ENCODE assay signal across 1 cellular context in the genomic region with DNA sequence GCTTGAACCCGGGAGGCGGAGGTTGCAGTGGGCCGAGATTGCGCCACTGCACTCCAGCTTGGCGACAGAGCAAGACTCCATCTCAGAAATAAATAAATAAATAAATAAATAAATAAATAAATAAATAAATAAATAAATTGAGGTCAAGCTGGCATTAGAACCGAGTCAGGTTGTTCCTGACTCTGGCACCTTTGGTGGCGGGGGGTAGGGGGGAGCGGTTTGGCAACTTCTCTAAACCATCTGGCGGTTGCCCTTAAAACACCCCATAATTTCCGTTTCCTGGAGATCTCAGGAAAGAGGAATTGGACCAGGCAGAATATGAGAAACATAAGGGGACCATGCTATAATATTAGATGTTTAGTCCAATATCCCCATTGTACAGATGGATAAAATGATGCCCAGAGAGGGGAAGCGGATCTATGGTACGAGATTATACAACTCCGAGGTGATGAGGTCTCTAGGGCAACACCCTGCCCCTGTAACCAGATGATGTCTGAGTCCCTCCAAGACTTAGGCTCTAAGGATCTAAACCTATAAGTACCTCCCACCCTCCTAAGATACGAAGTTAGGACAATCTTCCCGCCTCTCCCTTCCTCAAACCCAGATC.
A peak's percentile ranks its signal among the peaks of the same experiment; 100 is the strongest.
TF ChIP-seq lines count a peak whose summit lies in the region.

No MANE protein-coding gene starts in this region.

TF ChIP-seq in K562, 482 proteins besides CTCF, POLR2A, EP300 and RAD21 (continued from another document):
- TF ChIP-seq SMARCB1 (IDR thresholded peaks at IDR 0.05; ENCODE audit: insufficient read length, low read depth) (no peak), RERE (CRISPR knock-in tag; IDR thresholded peaks at IDR 0.05; ENCODE audit: borderline replicate concordance) (no peak), NEUROD1 (IDR thresholded peaks at IDR 0.05; ENCODE audit: borderline replicate concordance, low read depth, low read length, partially characterized antibody) (no peak), XRCC4 (IDR thresholded peaks at IDR 0.05; ENCODE audit: extremely low read depth, insufficient read depth, insufficient read length) (no peak), BHLHE40 (IDR thresholded peaks at IDR 0.05; ENCODE audit: low read length) (no peak), ZNF589 (CRISPR knock-in tag; IDR thresholded peaks at IDR 0.05; ENCODE audit: low read depth) (no peak), RBM34 (IDR thresholded peaks at IDR 0.05; ENCODE audit: borderline replicate concordance, insufficient read depth, low read length) (no peak), SRSF1 (IDR thresholded peaks at IDR 0.05; ENCODE audit: low read depth, low read length) (no peak), BCOR (IDR thresholded peaks at IDR 0.05) (peak; percentile 91), NRF1 (conservative IDR thresholded peaks at IDR 0.05 in 1 of 2, IDR thresholded peaks at IDR 0.05 in 1 of 2) (no peak), TRIM28 (IDR thresholded peaks at IDR 0.05) (no peak), ZNF3 (CRISPR knock-in tag; IDR thresholded peaks at IDR 0.05) (no peak), ZNF507 (tag; conservative IDR thresholded peaks at IDR 0.05) (no peak), SRSF9 (IDR thresholded peaks at IDR 0.05; ENCODE audit: borderline replicate concordance, low read depth, low read length) (no peak), KDM1A (IDR thresholded peaks at IDR 0.05) (peak in 1 of 2 experiments; percentile 3), PHB2 (IDR thresholded peaks at IDR 0.05; ENCODE audit: low read depth) (0 out of 2 replicates have a peak, but pooled peaks have one; percentile 20), ZNF224 (CRISPR knock-in tag; IDR thresholded peaks at IDR 0.05) (no peak), ZC3H11A (IDR thresholded peaks at IDR 0.05; ENCODE audit: low read depth, low read length) (peak; percentile 87; the same call in 1 of the 2 replicates), ATF7 (IDR thresholded peaks at IDR 0.05) (no peak), PTBP1 (IDR thresholded peaks at IDR 0.05; ENCODE audit: low read depth, low read length) (no peak)
- TF ChIP-seq, protein P1, sequence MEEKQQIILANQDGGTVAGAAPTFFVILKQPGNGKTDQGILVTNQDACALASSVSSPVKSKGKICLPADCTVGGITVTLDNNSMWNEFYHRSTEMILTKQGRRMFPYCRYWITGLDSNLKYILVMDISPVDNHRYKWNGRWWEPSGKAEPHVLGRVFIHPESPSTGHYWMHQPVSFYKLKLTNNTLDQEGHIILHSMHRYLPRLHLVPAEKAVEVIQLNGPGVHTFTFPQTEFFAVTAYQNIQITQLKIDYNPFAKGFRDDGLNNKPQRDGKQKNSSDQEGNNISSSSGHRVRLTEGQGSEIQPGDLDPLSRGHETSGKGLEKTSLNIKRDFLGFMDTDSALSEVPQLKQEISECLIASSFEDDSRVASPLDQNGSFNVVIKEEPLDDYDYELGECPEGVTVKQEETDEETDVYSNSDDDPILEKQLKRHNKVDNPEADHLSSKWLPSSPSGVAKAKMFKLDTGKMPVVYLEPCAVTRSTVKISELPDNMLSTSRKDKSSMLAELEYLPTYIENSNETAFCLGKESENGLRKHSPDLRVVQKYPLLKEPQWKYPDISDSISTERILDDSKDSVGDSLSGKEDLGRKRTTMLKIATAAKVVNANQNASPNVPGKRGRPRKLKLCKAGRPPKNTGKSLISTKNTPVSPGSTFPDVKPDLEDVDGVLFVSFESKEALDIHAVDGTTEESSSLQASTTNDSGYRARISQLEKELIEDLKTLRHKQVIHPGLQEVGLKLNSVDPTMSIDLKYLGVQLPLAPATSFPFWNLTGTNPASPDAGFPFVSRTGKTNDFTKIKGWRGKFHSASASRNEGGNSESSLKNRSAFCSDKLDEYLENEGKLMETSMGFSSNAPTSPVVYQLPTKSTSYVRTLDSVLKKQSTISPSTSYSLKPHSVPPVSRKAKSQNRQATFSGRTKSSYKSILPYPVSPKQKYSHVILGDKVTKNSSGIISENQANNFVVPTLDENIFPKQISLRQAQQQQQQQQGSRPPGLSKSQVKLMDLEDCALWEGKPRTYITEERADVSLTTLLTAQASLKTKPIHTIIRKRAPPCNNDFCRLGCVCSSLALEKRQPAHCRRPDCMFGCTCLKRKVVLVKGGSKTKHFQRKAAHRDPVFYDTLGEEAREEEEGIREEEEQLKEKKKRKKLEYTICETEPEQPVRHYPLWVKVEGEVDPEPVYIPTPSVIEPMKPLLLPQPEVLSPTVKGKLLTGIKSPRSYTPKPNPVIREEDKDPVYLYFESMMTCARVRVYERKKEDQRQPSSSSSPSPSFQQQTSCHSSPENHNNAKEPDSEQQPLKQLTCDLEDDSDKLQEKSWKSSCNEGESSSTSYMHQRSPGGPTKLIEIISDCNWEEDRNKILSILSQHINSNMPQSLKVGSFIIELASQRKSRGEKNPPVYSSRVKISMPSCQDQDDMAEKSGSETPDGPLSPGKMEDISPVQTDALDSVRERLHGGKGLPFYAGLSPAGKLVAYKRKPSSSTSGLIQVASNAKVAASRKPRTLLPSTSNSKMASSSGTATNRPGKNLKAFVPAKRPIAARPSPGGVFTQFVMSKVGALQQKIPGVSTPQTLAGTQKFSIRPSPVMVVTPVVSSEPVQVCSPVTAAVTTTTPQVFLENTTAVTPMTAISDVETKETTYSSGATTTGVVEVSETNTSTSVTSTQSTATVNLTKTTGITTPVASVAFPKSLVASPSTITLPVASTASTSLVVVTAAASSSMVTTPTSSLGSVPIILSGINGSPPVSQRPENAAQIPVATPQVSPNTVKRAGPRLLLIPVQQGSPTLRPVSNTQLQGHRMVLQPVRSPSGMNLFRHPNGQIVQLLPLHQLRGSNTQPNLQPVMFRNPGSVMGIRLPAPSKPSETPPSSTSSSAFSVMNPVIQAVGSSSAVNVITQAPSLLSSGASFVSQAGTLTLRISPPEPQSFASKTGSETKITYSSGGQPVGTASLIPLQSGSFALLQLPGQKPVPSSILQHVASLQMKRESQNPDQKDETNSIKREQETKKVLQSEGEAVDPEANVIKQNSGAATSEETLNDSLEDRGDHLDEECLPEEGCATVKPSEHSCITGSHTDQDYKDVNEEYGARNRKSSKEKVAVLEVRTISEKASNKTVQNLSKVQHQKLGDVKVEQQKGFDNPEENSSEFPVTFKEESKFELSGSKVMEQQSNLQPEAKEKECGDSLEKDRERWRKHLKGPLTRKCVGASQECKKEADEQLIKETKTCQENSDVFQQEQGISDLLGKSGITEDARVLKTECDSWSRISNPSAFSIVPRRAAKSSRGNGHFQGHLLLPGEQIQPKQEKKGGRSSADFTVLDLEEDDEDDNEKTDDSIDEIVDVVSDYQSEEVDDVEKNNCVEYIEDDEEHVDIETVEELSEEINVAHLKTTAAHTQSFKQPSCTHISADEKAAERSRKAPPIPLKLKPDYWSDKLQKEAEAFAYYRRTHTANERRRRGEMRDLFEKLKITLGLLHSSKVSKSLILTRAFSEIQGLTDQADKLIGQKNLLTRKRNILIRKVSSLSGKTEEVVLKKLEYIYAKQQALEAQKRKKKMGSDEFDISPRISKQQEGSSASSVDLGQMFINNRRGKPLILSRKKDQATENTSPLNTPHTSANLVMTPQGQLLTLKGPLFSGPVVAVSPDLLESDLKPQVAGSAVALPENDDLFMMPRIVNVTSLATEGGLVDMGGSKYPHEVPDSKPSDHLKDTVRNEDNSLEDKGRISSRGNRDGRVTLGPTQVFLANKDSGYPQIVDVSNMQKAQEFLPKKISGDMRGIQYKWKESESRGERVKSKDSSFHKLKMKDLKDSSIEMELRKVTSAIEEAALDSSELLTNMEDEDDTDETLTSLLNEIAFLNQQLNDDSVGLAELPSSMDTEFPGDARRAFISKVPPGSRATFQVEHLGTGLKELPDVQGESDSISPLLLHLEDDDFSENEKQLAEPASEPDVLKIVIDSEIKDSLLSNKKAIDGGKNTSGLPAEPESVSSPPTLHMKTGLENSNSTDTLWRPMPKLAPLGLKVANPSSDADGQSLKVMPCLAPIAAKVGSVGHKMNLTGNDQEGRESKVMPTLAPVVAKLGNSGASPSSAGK (IDR thresholded peaks at IDR 0.05), result no peak
- TF ChIP-seq, protein P2, sequence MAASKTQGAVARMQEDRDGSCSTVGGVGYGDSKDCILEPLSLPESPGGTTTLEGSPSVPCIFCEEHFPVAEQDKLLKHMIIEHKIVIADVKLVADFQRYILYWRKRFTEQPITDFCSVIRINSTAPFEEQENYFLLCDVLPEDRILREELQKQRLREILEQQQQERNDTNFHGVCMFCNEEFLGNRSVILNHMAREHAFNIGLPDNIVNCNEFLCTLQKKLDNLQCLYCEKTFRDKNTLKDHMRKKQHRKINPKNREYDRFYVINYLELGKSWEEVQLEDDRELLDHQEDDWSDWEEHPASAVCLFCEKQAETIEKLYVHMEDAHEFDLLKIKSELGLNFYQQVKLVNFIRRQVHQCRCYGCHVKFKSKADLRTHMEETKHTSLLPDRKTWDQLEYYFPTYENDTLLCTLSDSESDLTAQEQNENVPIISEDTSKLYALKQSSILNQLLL (CRISPR knock-in tag; IDR thresholded peaks at IDR 0.05; ENCODE audit: borderline replicate concordance), result no peak
